8 cellular contexts compared by ENCODE assay signal in genomic region chr1:145917595-145917994, GRCh38. TPM values are rescaled to one million over a fixed set of nuclear protein-coding genes. Genes with fewer than 3 reads are reported as not detected.
A peak's percentile ranks its signal among the peaks of the same experiment; 100 is the strongest.
DNase-seq lines count a peak whose midpoint lies in the region; ATAC-seq and TF ChIP-seq lines count a peak whose summit lies in the region.

No MANE protein-coding gene starts in this region.

- peaks cover 7% of the 10 kb centered on the region for H3K36me3 Mint-ChIP-seq in progenitor cell of endocrine pancreas (ENCODE audit: insufficient read depth)

- WGBS in esophagus muscularis mucosa, result 79% methylated on average over 5 of the region's 5 CpGs

- H3K27me3 ChIP-seq in DOHH2 (ENCODE audit: control insufficient read depth, low read length) (no peaks in the 10 kb centered on the region), Peyer's patch (no peaks in the 10 kb centered on the region), esophagus muscularis mucosa (no peaks in the 10 kb centered on the region)

- H3F3A ChIP-seq in DOHH2 (ENCODE audit: control insufficient read depth, insufficient read depth), result peaks cover 17% of the 10 kb centered on the region

- TF ChIP-seq POLR2A in Peyer's patch (IDR thresholded peaks at IDR 0.05) (no peak), esophagus muscularis mucosa (IDR thresholded peaks at IDR 0.05; ENCODE audit: low read depth) (no peak)

- H4K20me1 ChIP-seq in DOHH2 (ENCODE audit: control insufficient read depth, insufficient read depth, low read depth, low read length), result no peaks in the 10 kb centered on the region

- H3K79me2 ChIP-seq in DOHH2 (ENCODE audit: control insufficient read depth, low read length), result peaks cover 15% of the 10 kb centered on the region

- H3K4me3 Mint-ChIP-seq in progenitor cell of endocrine pancreas (ENCODE audit: low read depth), result peak overlapping the region; percentile 92

- H3K4me1 Mint-ChIP-seq in progenitor cell of endocrine pancreas (ENCODE audit: low read depth), result peaks cover 14% of the 10 kb centered on the region

- H3K9me3 ChIP-seq in DOHH2 (ENCODE audit: control insufficient read depth, insufficient read depth, low read length) (no peaks in the 10 kb centered on the region), Peyer's patch (no peaks in the 10 kb centered on the region), esophagus muscularis mucosa (no peaks in the 10 kb centered on the region)

- no peaks in the 10 kb centered on the region for H3K9me3 Mint-ChIP-seq in progenitor cell of endocrine pancreas (ENCODE audit: low read depth)

- no peak for TF ChIP-seq EP300 in esophagus muscularis mucosa (IDR thresholded peaks at IDR 0.05)

- no peak overlapping the region for H3K27ac ChIP-seq in DOHH2 (ENCODE audit: low read depth, low read length)
- peak overlapping the region in 2 of 4 donors; percentile 85 to 89 for H3K27ac ChIP-seq in Peyer's patch
- H3K27ac ChIP-seq in esophagus muscularis mucosa (replicated peaks in 1 of 4), result peak overlapping the region; percentile 82 to 93 (median 90)

- no peak for ATAC-seq in GM21619 (IDR thresholded peaks at IDR 0.05; ENCODE audit: unreplicated experiment)
- no peak for ATAC-seq in HG03521 (IDR thresholded peaks at IDR 0.05; ENCODE audit: unreplicated experiment)

- peaks cover 31% of the 10 kb centered on the region for H3K36me3 ChIP-seq in DOHH2 (ENCODE audit: control insufficient read depth, low read length)
- H3K36me3 ChIP-seq in Peyer's patch, result peaks cover 0 to 29% (median 0%) of the 10 kb centered on the region in 3 donors
- H3K36me3 ChIP-seq in esophagus muscularis mucosa, result peaks cover 6 to 44% (median 39%) of the 10 kb centered on the region in 4 donors

- H3K27ac Mint-ChIP-seq in progenitor cell of endocrine pancreas, result no peak overlapping the region

- H3K9me2 ChIP-seq in DOHH2 (replicated peaks; ENCODE audit: control insufficient read depth, low read length), result no peaks in the 10 kb centered on the region

- H3K4me1 ChIP-seq in DOHH2 (ENCODE audit: control insufficient read depth, low read length), result peaks cover 24% of the 10 kb centered on the region
- peaks cover 0 to 22% (median 15%) of the 10 kb centered on the region in 4 donors for H3K4me1 ChIP-seq in Peyer's patch
- peaks cover 20 to 32% (median 29%) of the 10 kb centered on the region in 4 donors for H3K4me1 ChIP-seq in esophagus muscularis mucosa

- no peaks in the 10 kb centered on the region for H3K27me3 Mint-ChIP-seq in progenitor cell of endocrine pancreas

- H3K4me2 ChIP-seq in DOHH2 (ENCODE audit: low read length), result peak overlapping the region; percentile 90

- H3K4me3 ChIP-seq in DOHH2 (ENCODE audit: low read length) (peak overlapping the region; percentile 93), Peyer's patch (peak overlapping the region; percentile 66 to 98 (median 86)), esophagus muscularis mucosa (peak overlapping the region; percentile 79 to 91 (median 80))

- intact Hi-C loops in esophagus muscularis mucosa (cut with DNase I), result loop anchor here (5.0 kb wide), 1 partner anchor 95 kb away; no protein-coding TSS in a partner anchor

- DNase-seq in Peyer's patch (no peak), esophagus muscularis mucosa (ENCODE audit: extremely low spot score) (no peak), progenitor cell of endocrine pancreas (ENCODE audit: low spot score, unreplicated experiment) (no peak), MV-4-11 (lab: John Stamatoyannopoulos, UW) (no peak)
- no peak for DNase-seq in stimulated activated CD4-positive, alpha-beta T cell treated with anti-CD3 and anti-CD28 coated beads, Interleukin-12 subunit alpha, Interleukin-12 subunit beta, amount 100 ng/mL, for 4 hours

- TF ChIP-seq CTCF in DOHH2 (IDR thresholded peaks at IDR 0.05; ENCODE audit: low read depth, low read length, poor library complexity, severe bottlenecking) (no peak), Peyer's patch (IDR thresholded peaks at IDR 0.05) (no peak), esophagus muscularis mucosa (IDR thresholded peaks at IDR 0.05) (no peak), progenitor cell of endocrine pancreas (IDR thresholded peaks at IDR 0.05; ENCODE audit: unreplicated experiment) (no peak)

RNA-seq across cellular contexts. Expression of gene PEX11B, which starts 0.9 kb away (rescaled TPM):
- total RNA-seq in Peyer's patch, result 10 to 100 TPM; 21.5 to 33.8 (median 27.1) TPM
- 10 to 100 TPM; 18.3 to 21.2 (median 20.0) TPM for total RNA-seq in esophagus muscularis mucosa
- 21.1 and 23.9 TPM in 2 replicates for total RNA-seq in progenitor cell of endocrine pancreas

RNA-seq across cellular contexts. Expression of gene ITGA10, which starts 7.7 kb away (rescaled TPM):
- total RNA-seq in Peyer's patch (10 to 100 TPM in 3 of 4 donors, 1 to 10 TPM in 1; 4.2 to 23.9 (median 22.9) TPM), esophagus muscularis mucosa (1 to 10 TPM; 1.7 to 7.2 (median 3.8) TPM), progenitor cell of endocrine pancreas (0.81 and 0.89 TPM in 2 replicates)

RNA-seq across cellular contexts. Expression of gene RBM8A, which starts 9.7 kb away (rescaled TPM):
- total RNA-seq in Peyer's patch (100 to 1,000 TPM in 1 of 4 donors, 10 to 100 TPM in 3; 47.6 to 105 (median 57.0) TPM), esophagus muscularis mucosa (100 to 1,000 TPM in 1 of 4 donors, 10 to 100 TPM in 3; 42.8 to 119 (median 69.7) TPM), progenitor cell of endocrine pancreas (163 and 173 TPM in 2 replicates)

RNA-seq across cellular contexts. Expression of gene ANKRD35, which starts 31.9 kb away (rescaled TPM):
- 1 to 10 TPM in 2 of 4 donors, under 1 TPM in 1, not detected in 1; 0.85 to 7.4 (median 1.2) TPM for total RNA-seq in Peyer's patch
- 10 to 100 TPM in 2 of 4 donors, 1 to 10 TPM in 2; 4.0 to 11.1 (median 8.4) TPM for total RNA-seq in esophagus muscularis mucosa
- 0.31 TPM in 2 replicates for total RNA-seq in progenitor cell of endocrine pancreas

RNA-seq across cellular contexts. Expression of gene LIX1L, which starts 40.2 kb away (rescaled TPM):
- total RNA-seq in Peyer's patch, result 10 to 100 TPM in 1 of 4 donors, 1 to 10 TPM in 3; 3.7 to 10.7 (median 4.5) TPM
- 10 to 100 TPM; 33.2 to 55.0 (median 41.7) TPM for total RNA-seq in esophagus muscularis mucosa
- 4.2 and 4.5 TPM in 2 replicates for total RNA-seq in progenitor cell of endocrine pancreas
